1 cellular context compared by ENCODE assay signal in genomic region chr11:118435893-118436624, GRCh38.
TF ChIP-seq lines count a peak whose summit lies in the region.

Gene KMT2A (plus strand): TSS chr11:118436492. CDS start chr11:118436513, 21 bp downstream.

TF ChIP-seq in WTC11, 78 proteins besides CTCF, POLR2A, EP300 and RAD21 (continued from another document):
- TF ChIP-seq ZNF281 (CRISPR knock-in tag; IDR thresholded peaks at IDR 0.05) (peak; percentile 73), MYBL2 (CRISPR knock-in tag; IDR thresholded peaks at IDR 0.05) (peak; percentile 22; the same call in 1 of the 2 replicates), ZNF263 (CRISPR knock-in tag; IDR thresholded peaks at IDR 0.05; ENCODE audit: low read depth) (peak; percentile 77), ARID4B (CRISPR knock-in tag; IDR thresholded peaks at IDR 0.05; ENCODE audit: borderline replicate concordance) (no peak), E2F4 (CRISPR knock-in tag; IDR thresholded peaks at IDR 0.05; ENCODE audit: borderline replicate concordance, low read depth) (peak; percentile 65; the same call in 1 of the 2 replicates), ZNF232 (CRISPR knock-in tag; IDR thresholded peaks at IDR 0.05) (peak; percentile 76; the same call in 1 of the 2 replicates), JAZF1 (CRISPR knock-in tag; IDR thresholded peaks at IDR 0.05) (no peak), MXD4 (CRISPR knock-in tag; IDR thresholded peaks at IDR 0.05; ENCODE audit: borderline replicate concordance) (peak; percentile 62; the same call in 1 of the 2 replicates)
TF ChIP-seq in WTC11: peak in this region for 16.
